In the genomic region with DNA sequence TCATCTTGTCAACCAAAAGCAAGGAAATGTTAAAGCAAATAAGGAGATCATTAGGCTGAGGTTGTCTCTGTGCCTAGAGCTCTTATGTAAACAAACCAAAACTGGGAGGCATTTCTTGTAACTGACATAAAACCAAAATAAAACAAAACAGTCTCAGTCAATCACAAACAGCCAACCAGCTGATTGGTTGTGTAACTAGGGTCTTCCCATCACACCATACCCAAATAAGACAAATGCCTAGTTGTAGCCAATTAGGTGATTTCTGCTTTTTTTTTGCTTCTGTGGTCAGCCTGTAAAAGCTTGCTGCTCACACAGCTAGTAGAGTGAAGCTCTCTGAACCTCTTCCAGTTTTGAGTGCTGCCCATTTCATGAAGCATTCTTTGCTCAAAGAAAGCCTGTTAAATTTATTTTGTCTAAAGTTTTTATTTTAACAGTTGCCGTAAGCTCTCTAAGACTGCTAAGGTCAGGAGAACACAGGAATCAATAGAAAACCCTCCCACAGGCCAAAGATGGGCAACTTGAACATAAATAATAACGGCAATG, we compare ENCODE assay signal across 1 cellular context.
TF ChIP-seq lines count a peak whose summit lies in the region.

No MANE protein-coding gene starts in this region.

TF ChIP-seq in HepG2, 621 proteins besides CTCF, POLR2A, EP300 and RAD21 (continues in another document):
- TF ChIP-seq ZNF496 (CRISPR knock-in tag; IDR thresholded peaks at IDR 0.05; ENCODE audit: insufficient replicate concordance) (no peak), ZNF589 (CRISPR knock-in tag; conservative IDR thresholded peaks at IDR 0.05) (no peak), NFYB (CRISPR knock-in tag; IDR thresholded peaks at IDR 0.05) (peak; percentile 40; the same call in 1 of the 2 replicates), SOX5 (CRISPR knock-in tag; IDR thresholded peaks at IDR 0.05; ENCODE audit: borderline replicate concordance) (no peak), FOXA3 (CRISPR knock-in tag; IDR thresholded peaks at IDR 0.05) (0 out of 2 replicates have a peak, but pooled peaks have one; percentile 28), THYN1 (CRISPR knock-in tag; IDR thresholded peaks at IDR 0.05; ENCODE audit: borderline replicate concordance, low read depth) (no peak), ZZZ3 (CRISPR knock-in tag; IDR thresholded peaks at IDR 0.05; ENCODE audit: borderline replicate concordance) (no peak), ZNF577 (CRISPR knock-in tag; IDR thresholded peaks at IDR 0.05; ENCODE audit: borderline replicate concordance, low read depth) (no peak), NFYC (CRISPR knock-in tag; IDR thresholded peaks at IDR 0.05) (peak; percentile 19; the same call in 1 of the 2 replicates), FOSL2 (CRISPR knock-in tag; IDR thresholded peaks at IDR 0.05) (no peak), NAIF1 (CRISPR knock-in tag; IDR thresholded peaks at IDR 0.05; ENCODE audit: borderline replicate concordance) (no peak), FOXA1 (IDR thresholded peaks at IDR 0.05) (peak; percentile 68; the same call in 1 of the 2 replicates), FOXA1 (CRISPR knock-in tag; IDR thresholded peaks at IDR 0.05) (peak; percentile 47; the same call in 1 of the 2 replicates), POLR2AphosphoS5 (IDR thresholded peaks at IDR 0.05; ENCODE audit: low read depth, low read length) (no peak), ZNF678 (CRISPR knock-in tag; IDR thresholded peaks at IDR 0.05) (no peak), ZMYM4 (CRISPR knock-in tag; IDR thresholded peaks at IDR 0.05) (peak; percentile 18; the same call in 1 of the 2 replicates), HDAC2 (CRISPR knock-in tag; IDR thresholded peaks at IDR 0.05) (no peak), NFIC (IDR thresholded peaks at IDR 0.05; ENCODE audit: low read length) (no peak), HMGA1 (CRISPR knock-in tag; conservative IDR thresholded peaks at IDR 0.05) (no peak)
- TF ChIP-seq, protein P1, sequence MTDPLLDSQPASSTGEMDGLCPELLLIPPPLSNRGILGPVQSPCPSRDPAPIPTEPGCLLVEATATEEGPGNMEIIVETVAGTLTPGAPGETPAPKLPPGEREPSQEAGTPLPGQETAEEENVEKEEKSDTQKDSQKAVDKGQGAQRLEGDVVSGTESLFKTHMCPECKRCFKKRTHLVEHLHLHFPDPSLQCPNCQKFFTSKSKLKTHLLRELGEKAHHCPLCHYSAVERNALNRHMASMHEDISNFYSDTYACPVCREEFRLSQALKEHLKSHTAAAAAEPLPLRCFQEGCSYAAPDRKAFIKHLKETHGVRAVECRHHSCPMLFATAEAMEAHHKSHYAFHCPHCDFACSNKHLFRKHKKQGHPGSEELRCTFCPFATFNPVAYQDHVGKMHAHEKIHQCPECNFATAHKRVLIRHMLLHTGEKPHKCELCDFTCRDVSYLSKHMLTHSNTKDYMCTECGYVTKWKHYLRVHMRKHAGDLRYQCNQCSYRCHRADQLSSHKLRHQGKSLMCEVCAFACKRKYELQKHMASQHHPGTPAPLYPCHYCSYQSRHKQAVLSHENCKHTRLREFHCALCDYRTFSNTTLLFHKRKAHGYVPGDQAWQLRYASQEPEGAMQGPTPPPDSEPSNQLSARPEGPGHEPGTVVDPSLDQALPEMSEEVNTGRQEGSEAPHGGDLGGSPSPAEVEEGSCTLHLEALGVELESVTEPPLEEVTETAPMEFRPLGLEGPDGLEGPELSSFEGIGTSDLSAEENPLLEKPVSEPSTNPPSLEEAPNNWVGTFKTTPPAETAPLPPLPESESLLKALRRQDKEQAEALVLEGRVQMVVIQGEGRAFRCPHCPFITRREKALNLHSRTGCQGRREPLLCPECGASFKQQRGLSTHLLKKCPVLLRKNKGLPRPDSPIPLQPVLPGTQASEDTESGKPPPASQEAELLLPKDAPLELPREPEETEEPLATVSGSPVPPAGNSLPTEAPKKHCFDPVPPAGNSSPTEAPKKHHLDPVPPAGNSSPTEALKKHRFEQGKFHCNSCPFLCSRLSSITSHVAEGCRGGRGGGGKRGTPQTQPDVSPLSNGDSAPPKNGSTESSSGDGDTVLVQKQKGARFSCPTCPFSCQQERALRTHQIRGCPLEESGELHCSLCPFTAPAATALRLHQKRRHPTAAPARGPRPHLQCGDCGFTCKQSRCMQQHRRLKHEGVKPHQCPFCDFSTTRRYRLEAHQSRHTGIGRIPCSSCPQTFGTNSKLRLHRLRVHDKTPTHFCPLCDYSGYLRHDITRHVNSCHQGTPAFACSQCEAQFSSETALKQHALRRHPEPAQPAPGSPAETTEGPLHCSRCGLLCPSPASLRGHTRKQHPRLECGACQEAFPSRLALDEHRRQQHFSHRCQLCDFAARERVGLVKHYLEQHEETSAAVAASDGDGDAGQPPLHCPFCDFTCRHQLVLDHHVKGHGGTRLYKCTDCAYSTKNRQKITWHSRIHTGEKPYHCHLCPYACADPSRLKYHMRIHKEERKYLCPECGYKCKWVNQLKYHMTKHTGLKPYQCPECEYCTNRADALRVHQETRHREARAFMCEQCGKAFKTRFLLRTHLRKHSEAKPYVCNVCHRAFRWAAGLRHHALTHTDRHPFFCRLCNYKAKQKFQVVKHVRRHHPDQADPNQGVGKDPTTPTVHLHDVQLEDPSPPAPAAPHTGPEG (CRISPR knock-in tag; IDR thresholded peaks at IDR 0.05): no peak
- TF ChIP-seq, protein P2, sequence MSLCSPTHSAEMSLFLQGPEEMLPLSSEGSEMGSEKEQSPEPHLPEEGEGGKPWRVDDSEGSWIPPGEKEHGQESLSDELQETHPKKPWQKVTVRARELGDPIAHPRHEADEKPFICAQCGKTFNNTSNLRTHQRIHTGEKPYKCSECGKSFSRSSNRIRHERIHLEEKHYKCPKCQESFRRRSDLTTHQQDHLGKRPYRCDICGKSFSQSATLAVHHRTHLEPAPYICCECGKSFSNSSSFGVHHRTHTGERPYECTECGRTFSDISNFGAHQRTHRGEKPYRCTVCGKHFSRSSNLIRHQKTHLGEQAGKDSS (CRISPR knock-in tag; IDR thresholded peaks at IDR 0.05; ENCODE audit: borderline replicate concordance, low read depth): no peak
- TF ChIP-seq, protein P3, sequence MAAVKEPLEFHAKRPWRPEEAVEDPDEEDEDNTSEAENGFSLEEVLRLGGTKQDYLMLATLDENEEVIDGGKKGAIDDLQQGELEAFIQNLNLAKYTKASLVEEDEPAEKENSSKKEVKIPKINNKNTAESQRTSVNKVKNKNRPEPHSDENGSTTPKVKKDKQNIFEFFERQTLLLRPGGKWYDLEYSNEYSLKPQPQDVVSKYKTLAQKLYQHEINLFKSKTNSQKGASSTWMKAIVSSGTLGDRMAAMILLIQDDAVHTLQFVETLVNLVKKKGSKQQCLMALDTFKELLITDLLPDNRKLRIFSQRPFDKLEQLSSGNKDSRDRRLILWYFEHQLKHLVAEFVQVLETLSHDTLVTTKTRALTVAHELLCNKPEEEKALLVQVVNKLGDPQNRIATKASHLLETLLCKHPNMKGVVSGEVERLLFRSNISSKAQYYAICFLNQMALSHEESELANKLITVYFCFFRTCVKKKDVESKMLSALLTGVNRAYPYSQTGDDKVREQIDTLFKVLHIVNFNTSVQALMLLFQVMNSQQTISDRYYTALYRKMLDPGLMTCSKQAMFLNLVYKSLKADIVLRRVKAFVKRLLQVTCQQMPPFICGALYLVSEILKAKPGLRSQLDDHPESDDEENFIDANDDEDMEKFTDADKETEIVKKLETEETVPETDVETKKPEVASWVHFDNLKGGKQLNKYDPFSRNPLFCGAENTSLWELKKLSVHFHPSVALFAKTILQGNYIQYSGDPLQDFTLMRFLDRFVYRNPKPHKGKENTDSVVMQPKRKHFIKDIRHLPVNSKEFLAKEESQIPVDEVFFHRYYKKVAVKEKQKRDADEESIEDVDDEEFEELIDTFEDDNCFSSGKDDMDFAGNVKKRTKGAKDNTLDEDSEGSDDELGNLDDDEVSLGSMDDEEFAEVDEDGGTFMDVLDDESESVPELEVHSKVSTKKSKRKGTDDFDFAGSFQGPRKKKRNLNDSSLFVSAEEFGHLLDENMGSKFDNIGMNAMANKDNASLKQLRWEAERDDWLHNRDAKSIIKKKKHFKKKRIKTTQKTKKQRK (IDR thresholded peaks at IDR 0.05; ENCODE audit: low read length): no peak
- TF ChIP-seq, protein P4, sequence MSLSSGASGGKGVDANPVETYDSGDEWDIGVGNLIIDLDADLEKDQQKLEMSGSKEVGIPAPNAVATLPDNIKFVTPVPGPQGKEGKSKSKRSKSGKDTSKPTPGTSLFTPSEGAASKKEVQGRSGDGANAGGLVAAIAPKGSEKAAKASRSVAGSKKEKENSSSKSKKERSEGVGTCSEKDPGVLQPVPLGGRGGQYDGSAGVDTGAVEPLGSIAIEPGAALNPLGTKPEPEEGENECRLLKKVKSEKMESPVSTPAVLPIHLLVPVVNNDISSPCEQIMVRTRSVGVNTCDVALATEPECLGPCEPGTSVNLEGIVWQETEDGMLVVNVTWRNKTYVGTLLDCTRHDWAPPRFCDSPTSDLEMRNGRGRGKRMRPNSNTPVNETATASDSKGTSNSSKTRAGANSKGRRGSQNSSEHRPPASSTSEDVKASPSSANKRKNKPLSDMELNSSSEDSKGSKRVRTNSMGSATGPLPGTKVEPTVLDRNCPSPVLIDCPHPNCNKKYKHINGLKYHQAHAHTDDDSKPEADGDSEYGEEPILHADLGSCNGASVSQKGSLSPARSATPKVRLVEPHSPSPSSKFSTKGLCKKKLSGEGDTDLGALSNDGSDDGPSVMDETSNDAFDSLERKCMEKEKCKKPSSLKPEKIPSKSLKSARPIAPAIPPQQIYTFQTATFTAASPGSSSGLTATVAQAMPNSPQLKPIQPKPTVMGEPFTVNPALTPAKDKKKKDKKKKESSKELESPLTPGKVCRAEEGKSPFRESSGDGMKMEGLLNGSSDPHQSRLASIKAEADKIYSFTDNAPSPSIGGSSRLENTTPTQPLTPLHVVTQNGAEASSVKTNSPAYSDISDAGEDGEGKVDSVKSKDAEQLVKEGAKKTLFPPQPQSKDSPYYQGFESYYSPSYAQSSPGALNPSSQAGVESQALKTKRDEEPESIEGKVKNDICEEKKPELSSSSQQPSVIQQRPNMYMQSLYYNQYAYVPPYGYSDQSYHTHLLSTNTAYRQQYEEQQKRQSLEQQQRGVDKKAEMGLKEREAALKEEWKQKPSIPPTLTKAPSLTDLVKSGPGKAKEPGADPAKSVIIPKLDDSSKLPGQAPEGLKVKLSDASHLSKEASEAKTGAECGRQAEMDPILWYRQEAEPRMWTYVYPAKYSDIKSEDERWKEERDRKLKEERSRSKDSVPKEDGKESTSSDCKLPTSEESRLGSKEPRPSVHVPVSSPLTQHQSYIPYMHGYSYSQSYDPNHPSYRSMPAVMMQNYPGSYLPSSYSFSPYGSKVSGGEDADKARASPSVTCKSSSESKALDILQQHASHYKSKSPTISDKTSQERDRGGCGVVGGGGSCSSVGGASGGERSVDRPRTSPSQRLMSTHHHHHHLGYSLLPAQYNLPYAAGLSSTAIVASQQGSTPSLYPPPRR (CRISPR knock-in tag; IDR thresholded peaks at IDR 0.05; ENCODE audit: borderline replicate concordance): no peak
- TF ChIP-seq, protein P5, sequence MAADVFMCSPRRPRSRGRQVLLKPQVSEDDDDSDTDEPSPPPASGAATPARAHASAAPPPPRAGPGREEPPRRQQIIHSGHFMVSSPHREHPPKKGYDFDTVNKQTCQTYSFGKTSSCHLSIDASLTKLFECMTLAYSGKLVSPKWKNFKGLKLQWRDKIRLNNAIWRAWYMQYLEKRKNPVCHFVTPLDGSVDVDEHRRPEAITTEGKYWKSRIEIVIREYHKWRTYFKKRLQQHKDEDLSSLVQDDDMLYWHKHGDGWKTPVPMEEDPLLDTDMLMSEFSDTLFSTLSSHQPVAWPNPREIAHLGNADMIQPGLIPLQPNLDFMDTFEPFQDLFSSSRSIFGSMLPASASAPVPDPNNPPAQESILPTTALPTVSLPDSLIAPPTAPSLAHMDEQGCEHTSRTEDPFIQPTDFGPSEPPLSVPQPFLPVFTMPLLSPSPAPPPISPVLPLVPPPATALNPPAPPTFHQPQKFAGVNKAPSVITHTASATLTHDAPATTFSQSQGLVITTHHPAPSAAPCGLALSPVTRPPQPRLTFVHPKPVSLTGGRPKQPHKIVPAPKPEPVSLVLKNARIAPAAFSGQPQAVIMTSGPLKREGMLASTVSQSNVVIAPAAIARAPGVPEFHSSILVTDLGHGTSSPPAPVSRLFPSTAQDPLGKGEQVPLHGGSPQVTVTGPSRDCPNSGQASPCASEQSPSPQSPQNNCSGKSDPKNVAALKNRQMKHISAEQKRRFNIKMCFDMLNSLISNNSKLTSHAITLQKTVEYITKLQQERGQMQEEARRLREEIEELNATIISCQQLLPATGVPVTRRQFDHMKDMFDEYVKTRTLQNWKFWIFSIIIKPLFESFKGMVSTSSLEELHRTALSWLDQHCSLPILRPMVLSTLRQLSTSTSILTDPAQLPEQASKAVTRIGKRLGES (CRISPR knock-in tag; IDR thresholded peaks at IDR 0.05; ENCODE audit: borderline replicate concordance): no peak
- TF ChIP-seq, protein P6, sequence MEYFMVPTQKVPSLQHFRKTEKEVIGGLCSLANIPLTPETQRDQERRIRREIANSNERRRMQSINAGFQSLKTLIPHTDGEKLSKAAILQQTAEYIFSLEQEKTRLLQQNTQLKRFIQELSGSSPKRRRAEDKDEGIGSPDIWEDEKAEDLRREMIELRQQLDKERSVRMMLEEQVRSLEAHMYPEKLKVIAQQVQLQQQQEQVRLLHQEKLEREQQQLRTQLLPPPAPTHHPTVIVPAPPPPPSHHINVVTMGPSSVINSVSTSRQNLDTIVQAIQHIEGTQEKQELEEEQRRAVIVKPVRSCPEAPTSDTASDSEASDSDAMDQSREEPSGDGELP (IDR thresholded peaks at IDR 0.05; ENCODE audit: borderline replicate concordance, low read depth): peak; percentile 44; the same call in 1 of the 2 replicates
- TF ChIP-seq, protein P7, sequence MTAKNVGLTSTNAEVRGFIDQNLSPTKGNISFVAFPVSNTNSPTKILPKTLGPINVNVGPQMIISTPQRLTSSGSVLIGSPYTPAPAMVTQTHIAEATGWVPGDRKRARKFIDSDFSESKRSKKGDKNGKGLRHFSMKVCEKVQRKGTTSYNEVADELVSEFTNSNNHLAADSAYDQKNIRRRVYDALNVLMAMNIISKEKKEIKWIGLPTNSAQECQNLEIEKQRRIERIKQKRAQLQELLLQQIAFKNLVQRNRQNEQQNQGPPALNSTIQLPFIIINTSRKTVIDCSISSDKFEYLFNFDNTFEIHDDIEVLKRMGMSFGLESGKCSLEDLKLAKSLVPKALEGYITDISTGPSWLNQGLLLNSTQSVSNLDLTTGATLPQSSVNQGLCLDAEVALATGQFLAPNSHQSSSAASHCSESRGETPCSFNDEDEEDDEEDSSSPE (CRISPR knock-in tag; IDR thresholded peaks at IDR 0.05): no peak
- TF ChIP-seq, protein P8, sequence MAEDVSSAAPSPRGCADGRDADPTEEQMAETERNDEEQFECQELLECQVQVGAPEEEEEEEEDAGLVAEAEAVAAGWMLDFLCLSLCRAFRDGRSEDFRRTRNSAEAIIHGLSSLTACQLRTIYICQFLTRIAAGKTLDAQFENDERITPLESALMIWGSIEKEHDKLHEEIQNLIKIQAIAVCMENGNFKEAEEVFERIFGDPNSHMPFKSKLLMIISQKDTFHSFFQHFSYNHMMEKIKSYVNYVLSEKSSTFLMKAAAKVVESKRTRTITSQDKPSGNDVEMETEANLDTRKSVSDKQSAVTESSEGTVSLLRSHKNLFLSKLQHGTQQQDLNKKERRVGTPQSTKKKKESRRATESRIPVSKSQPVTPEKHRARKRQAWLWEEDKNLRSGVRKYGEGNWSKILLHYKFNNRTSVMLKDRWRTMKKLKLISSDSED (CRISPR knock-in tag; IDR thresholded peaks at IDR 0.05): no peak
- TF ChIP-seq, protein P9, sequence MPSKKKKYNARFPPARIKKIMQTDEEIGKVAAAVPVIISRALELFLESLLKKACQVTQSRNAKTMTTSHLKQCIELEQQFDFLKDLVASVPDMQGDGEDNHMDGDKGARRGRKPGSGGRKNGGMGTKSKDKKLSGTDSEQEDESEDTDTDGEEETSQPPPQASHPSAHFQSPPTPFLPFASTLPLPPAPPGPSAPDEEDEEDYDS (CRISPR knock-in tag; IDR thresholded peaks at IDR 0.05): 0 out of 2 replicates have a peak, but pooled peaks have one; percentile 26
